ENCODE assay signal across 11 cellular contexts in the genomic region with DNA sequence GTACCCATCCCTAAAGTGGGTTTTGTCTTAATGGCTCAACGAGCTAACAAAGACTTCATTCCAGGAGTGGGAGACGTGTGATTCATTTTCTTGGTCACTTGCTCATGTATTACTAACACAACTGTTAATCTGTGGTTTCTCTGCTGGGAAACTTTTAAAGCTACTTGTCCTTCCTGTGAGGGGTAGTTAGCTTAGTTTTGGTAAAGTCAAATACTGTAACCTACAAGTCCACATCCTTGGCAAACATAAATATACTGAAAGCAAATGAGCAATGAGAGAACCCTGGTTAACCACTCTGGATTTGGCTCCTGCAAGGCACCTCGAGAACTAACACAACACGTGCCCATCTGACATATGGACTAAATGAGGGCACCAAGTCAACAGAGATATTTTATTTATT. TPM values are rescaled to one million over a fixed set of nuclear protein-coding genes. Genes with fewer than 3 reads are reported as not detected.
DNase-seq lines count a peak whose midpoint lies in the region; ATAC-seq and TF ChIP-seq lines count a peak whose summit lies in the region.
"Had no signal": no experiment of that assay in that cellular context is flagged by ENCODE, and none has a peak within 500 bp of the region (broad histone marks: within the 10 kb centered on the region; RNA-seq: fewer than 3 reads in every experiment).

No MANE protein-coding gene starts in this region.

- no peaks in the 10 kb centered on the region for H3K9me3 Mint-ChIP-seq in Calu3 (ENCODE audit: low read depth, unreplicated experiment)
- H3K9me3 Mint-ChIP-seq: activated CD4-positive, alpha-beta memory T cell treated with anti-CD3 and anti-CD28 coated beads, Interleukin-2, amount 10 ng/mL, durations not matched to agents 7 days and 5 days had no signal

- TF ChIP-seq CTCF in Calu3 (IDR thresholded peaks at IDR 0.05; ENCODE audit: unreplicated experiment) = no peak

- no peak overlapping the region for H3K4me3 Mint-ChIP-seq in Calu3 (ENCODE audit: low read depth, unreplicated experiment)
- H3K4me3 Mint-ChIP-seq: activated CD4-positive, alpha-beta memory T cell treated with anti-CD3 and anti-CD28 coated beads, Interleukin-2, amount 10 ng/mL, durations not matched to agents 7 days and 5 days had no signal

- H3K4me1 Mint-ChIP-seq in Calu3 (ENCODE audit: low read depth, unreplicated experiment) = peaks cover 20% of the 10 kb centered on the region

- H3K36me3 Mint-ChIP-seq in Calu3 (ENCODE audit: insufficient read depth, unreplicated experiment) = no peaks in the 10 kb centered on the region

- no peak for ATAC-seq in left lobe of liver
- no peak for ATAC-seq in GM18519 (IDR thresholded peaks at IDR 0.05; ENCODE audit: low FRiP score, unreplicated experiment)
- ATAC-seq: left lung had no signal

- no TSS peak for BruUV-seq in Calu3 (replicated peaks; lab: Mats Ljungman, UMichigan)

- no peak overlapping the region for H3K27ac Mint-ChIP-seq in Calu3 (ENCODE audit: unreplicated experiment)
- H3K27ac Mint-ChIP-seq: activated CD4-positive, alpha-beta memory T cell treated with anti-CD3 and anti-CD28 coated beads, Interleukin-2, amount 10 ng/mL, durations not matched to agents 7 days and 5 days had no signal

- DNase-seq in COLO829 (ENCODE audit: low spot score) = peak; percentile 25
- DNase-seq in HS-27A (ENCODE audit: low read depth) = peak; percentile 82
- DNase-seq in amniotic epithelial cell (ENCODE audit: low read depth) = peak; percentile 88
- DNase-seq in kidney glomerular epithelial cell (lab: John Stamatoyannopoulos, UW) = peak; percentile 83
- DNase-seq in left lobe of liver (ENCODE audit: low spot score) = no peak
- no peak for DNase-seq in Calu3
- DNase-seq in NCI-H1105 treated with DMSO at 0.1 percent for 48 hours (lab: John Stamatoyannopoulos, UW) = no peak
- DNase-seq: activated CD4-positive, alpha-beta memory T cell treated with anti-CD3 and anti-CD28 coated beads, Interleukin-2, amount 10 ng/mL, durations not matched to agents 7 days and 5 days; left lung; posterior cingulate gyrus had no signal

- H3K27me3 Mint-ChIP-seq in Calu3 (ENCODE audit: unreplicated experiment) = peaks cover 21% of the 10 kb centered on the region

- intact Hi-C loops in Calu3 (cut with micrococcal nuclease; ENCODE audit: unreplicated experiment) = no loop called here

- CTCF ChIA-PET in Calu3 (lab: Charles Lee) = interaction anchor here (1.0 to 1.6 kb wide), 3 partner anchors 10 to 43 kb away, joined by 3 to 5 read pairs (median 3); no protein-coding TSS in a partner anchor

RNA-seq across cellular contexts. Expression of a gene that starts 19.9 kb away (rescaled TPM):
- 0.13 TPM for total RNA-seq in left lobe of liver
- 0.14 and 0.20 TPM in 2 replicates for total RNA-seq in Calu3 (2022)
- total RNA-seq: activated CD4-positive, alpha-beta memory T cell treated with anti-CD3 and anti-CD28 coated beads, Interleukin-2, amount 10 ng/mL, durations not matched to agents 7 days and 5 days had no signal

Comparison
In these comparisons a context has a peak if more than half of its experiments do, and no peak if none do; other contexts are left out.
1. DNase-seq: peak in COLO829 (single experiment), HS-27A (single experiment), amniotic epithelial cell (single experiment) and kidney glomerular epithelial cell (single experiment); none in left lobe of liver (single experiment), Calu3 (single experiment) and NCI-H1105 treated with DMSO at 0.1 percent for 48 hours (single experiment).